In genomic region chr21:41712201-41712600, GRCh38 we compare ENCODE assay signal across 24 cellular contexts. TPM values are rescaled to one million over a fixed set of nuclear protein-coding genes. Genes with fewer than 3 reads are reported as not detected.
DNase-seq lines count a peak whose midpoint lies in the region; ATAC-seq and TF ChIP-seq lines count a peak whose summit lies in the region.
"Had no signal": no experiment of that assay in that cellular context is flagged by ENCODE, and none has a peak within 500 bp of the region (broad histone marks: within the 10 kb centered on the region; RNA-seq: fewer than 3 reads in every experiment).

No MANE protein-coding gene starts in this region.

- H2AFZ ChIP-seq in neural cell (ENCODE audit: low read depth, low read length) = peak overlapping the region; percentile 45

- H3K36me3 ChIP-seq in iPS-15b (ENCODE audit: control insufficient read depth, insufficient read depth, low read length) = no peaks in the 10 kb centered on the region
- H3K36me3 ChIP-seq in neural cell (ENCODE audit: insufficient read depth, low read length) = no peaks in the 10 kb centered on the region
- no peaks in the 10 kb centered on the region for H3K36me3 ChIP-seq in upper lobe of right lung
- no peaks in the 10 kb centered on the region for H3K36me3 ChIP-seq in right atrium auricular region
- H3K36me3 ChIP-seq: heart left ventricle, ovary had no signal

- 37% methylated on average over 18 of the region's 18 CpGs for WGBS in right cardiac atrium

- intact Hi-C loops in Right ventricle myocardium inferior (cut with DNase I) = no loop called here
- intact Hi-C loops in right cardiac atrium (cut with DNase I) = no loop called here
- intact Hi-C loops in upper lobe of right lung (cut with DNase I) = no loop called here

- H3K9me3 ChIP-seq in right cardiac atrium (ENCODE audit: control insufficient read depth, low read length) (no peaks in the 10 kb centered on the region), iPS-15b (ENCODE audit: control insufficient read depth, insufficient read depth, low read length) (no peaks in the 10 kb centered on the region), neural cell (ENCODE audit: low read length) (no peaks in the 10 kb centered on the region), upper lobe of right lung (no peaks in the 10 kb centered on the region), right atrium auricular region (no peaks in the 10 kb centered on the region)
- H3K9me3 ChIP-seq: heart left ventricle, mucosa of descending colon, ovary, testis had no signal

- DNase-seq in Right ventricle myocardium inferior (ENCODE audit: missing footprints) (peak; percentile 17), right cardiac atrium (no peak), upper lobe of right lung (peak; percentile 48), NCI-H2196 (lab: John Stamatoyannopoulos, UW; ENCODE audit: unreplicated experiment) (no peak), right atrium auricular region (ENCODE audit: low spot score) (no peak)
- DNase-seq: 8988T; activated CD4-positive, alpha-beta memory T cell treated with anti-CD3 and anti-CD28 coated beads for 36 hours; activated naive CD4-positive, alpha-beta T cell treated with anti-CD3 and anti-CD28 coated beads, Interleukin-2, amount 10 ng/mL, durations not matched to agents 7 days and 5 days; activated T-cell treated with anti-CD3 and anti-CD28 coated beads, Interleukin-2, amount 50 U/mL, for 4 hours; cerebellar nuclear complex; effector memory CD4-positive, alpha-beta T cell; heart left ventricle; NCI-H1694 treated with DMSO at 0.1 percent for 48 hours; ovary; stimulated activated CD8-positive, alpha-beta memory T cell treated with anti-CD3 and anti-CD28 coated beads, Interleukin-4, amount 100 ng/mL, for 48 hours; T-helper 1 cell; testis had no signal

- no peaks in the 10 kb centered on the region for H3K4me1 ChIP-seq in right cardiac atrium (ENCODE audit: control insufficient read depth, insufficient read depth, low read length)
- peaks cover 3% of the 10 kb centered on the region for H3K4me1 ChIP-seq in iPS-15b (ENCODE audit: control insufficient read depth, insufficient read depth, low read length)
- H3K4me1 ChIP-seq in upper lobe of right lung = no peaks in the 10 kb centered on the region
- no peaks in the 10 kb centered on the region for H3K4me1 ChIP-seq in right atrium auricular region
- H3K4me1 ChIP-seq: heart left ventricle, testis had no signal

- TF ChIP-seq EP300 in neural cell (conservative IDR thresholded peaks at IDR 0.05; ENCODE audit: poor library complexity, severe bottlenecking) = no peak

- no peak for TF ChIP-seq CTCF in neural cell (IDR thresholded peaks at IDR 0.05; ENCODE audit: poor library complexity, severe bottlenecking)
- no peak for TF ChIP-seq CTCF in upper lobe of right lung (IDR thresholded peaks at IDR 0.05)
- TF ChIP-seq CTCF in right atrium auricular region (IDR thresholded peaks at IDR 0.05) = no peak

- no peak for TF ChIP-seq RAD21 in neural cell (conservative IDR thresholded peaks at IDR 0.05)

- no peaks in the 10 kb centered on the region for H3F3A ChIP-seq in neural cell (ENCODE audit: insufficient read depth, low read length, poor library complexity, severe bottlenecking)

- H3K4me2 ChIP-seq in neural cell (ENCODE audit: low read length) = no peak overlapping the region

- H3K4me3 ChIP-seq in right cardiac atrium (ENCODE audit: low read length) = no peak overlapping the region
- peak overlapping the region; percentile 45 for H3K4me3 ChIP-seq in iPS-15b (ENCODE audit: low read depth, low read length)
- H3K4me3 ChIP-seq in neural cell (ENCODE audit: low read length) = peak overlapping the region; percentile 34
- H3K4me3 ChIP-seq in upper lobe of right lung = no peak overlapping the region
- no peak overlapping the region for H3K4me3 ChIP-seq in right atrium auricular region
- H3K4me3 ChIP-seq: heart left ventricle, mucosa of descending colon, ovary, skin epidermis, testis had no signal

- H3K9me2 ChIP-seq in neural cell (ENCODE audit: insufficient read depth, low read length) = no peaks in the 10 kb centered on the region

- H3K9ac ChIP-seq in iPS-15b (ENCODE audit: low read depth, low read length) (no peak overlapping the region), neural cell (ENCODE audit: low read length) (peak overlapping the region; percentile 47)

- H3K27me3 ChIP-seq in right cardiac atrium (ENCODE audit: control insufficient read depth, insufficient read depth) (no peaks in the 10 kb centered on the region), iPS-15b (ENCODE audit: control insufficient read depth, insufficient read depth, low read length) (peaks cover 8% of the 10 kb centered on the region), neural cell (ENCODE audit: insufficient read depth, low read depth, low read length) (no peaks in the 10 kb centered on the region), upper lobe of right lung (peaks cover 41% of the 10 kb centered on the region), right atrium auricular region (no peaks in the 10 kb centered on the region)
- H3K27me3 ChIP-seq: ovary, testis had no signal

- no peaks in the 10 kb centered on the region for H3K79me2 ChIP-seq in neural cell (replicated peaks; ENCODE audit: insufficient read depth, low read length)

- H4K20me1 ChIP-seq in neural cell (ENCODE audit: insufficient read depth) = no peaks in the 10 kb centered on the region

- H3K27ac ChIP-seq in right cardiac atrium (ENCODE audit: low read length) (no peak overlapping the region), neural cell (ENCODE audit: low read length) (no peak overlapping the region), upper lobe of right lung (no peak overlapping the region), right atrium auricular region (no peak overlapping the region)
- H3K27ac ChIP-seq: heart left ventricle, ovary, testis had no signal

- ATAC-seq in Right ventricle myocardium inferior (no peak), right cardiac atrium (no peak), upper lobe of right lung (no peak), GM18907 (IDR thresholded peaks at IDR 0.05; ENCODE audit: unreplicated experiment) (no peak)
- ATAC-seq: activated T-cell treated with anti-CD3 and anti-CD28 coated beads, Interleukin-2, amount 50 U/mL, for 4 hours; heart left ventricle; left lobe of liver had no signal

TF ChIP-seq in neural cell, 6 proteins besides CTCF, POLR2A, EP300 and RAD21:
- no peak for TF ChIP-seq TAF1 (IDR thresholded peaks at IDR 0.05; ENCODE audit: low read depth)
- no peak for TF ChIP-seq EZH2 (IDR thresholded peaks at IDR 0.05; ENCODE audit: borderline replicate concordance, insufficient read depth, low read length, poor library complexity, severe bottlenecking)
- TF ChIP-seq SMC3 (conservative IDR thresholded peaks at IDR 0.05; ENCODE audit: poor library complexity) = no peak
- TF ChIP-seq POLR2AphosphoS5 (IDR thresholded peaks at IDR 0.05) = no peak
- TF ChIP-seq, protein P1, sequence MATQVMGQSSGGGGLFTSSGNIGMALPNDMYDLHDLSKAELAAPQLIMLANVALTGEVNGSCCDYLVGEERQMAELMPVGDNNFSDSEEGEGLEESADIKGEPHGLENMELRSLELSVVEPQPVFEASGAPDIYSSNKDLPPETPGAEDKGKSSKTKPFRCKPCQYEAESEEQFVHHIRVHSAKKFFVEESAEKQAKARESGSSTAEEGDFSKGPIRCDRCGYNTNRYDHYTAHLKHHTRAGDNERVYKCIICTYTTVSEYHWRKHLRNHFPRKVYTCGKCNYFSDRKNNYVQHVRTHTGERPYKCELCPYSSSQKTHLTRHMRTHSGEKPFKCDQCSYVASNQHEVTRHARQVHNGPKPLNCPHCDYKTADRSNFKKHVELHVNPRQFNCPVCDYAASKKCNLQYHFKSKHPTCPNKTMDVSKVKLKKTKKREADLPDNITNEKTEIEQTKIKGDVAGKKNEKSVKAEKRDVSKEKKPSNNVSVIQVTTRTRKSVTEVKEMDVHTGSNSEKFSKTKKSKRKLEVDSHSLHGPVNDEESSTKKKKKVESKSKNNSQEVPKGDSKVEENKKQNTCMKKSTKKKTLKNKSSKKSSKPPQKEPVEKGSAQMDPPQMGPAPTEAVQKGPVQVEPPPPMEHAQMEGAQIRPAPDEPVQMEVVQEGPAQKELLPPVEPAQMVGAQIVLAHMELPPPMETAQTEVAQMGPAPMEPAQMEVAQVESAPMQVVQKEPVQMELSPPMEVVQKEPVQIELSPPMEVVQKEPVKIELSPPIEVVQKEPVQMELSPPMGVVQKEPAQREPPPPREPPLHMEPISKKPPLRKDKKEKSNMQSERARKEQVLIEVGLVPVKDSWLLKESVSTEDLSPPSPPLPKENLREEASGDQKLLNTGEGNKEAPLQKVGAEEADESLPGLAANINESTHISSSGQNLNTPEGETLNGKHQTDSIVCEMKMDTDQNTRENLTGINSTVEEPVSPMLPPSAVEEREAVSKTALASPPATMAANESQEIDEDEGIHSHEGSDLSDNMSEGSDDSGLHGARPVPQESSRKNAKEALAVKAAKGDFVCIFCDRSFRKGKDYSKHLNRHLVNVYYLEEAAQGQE (IDR thresholded peaks at IDR 0.05; ENCODE audit: borderline replicate concordance) = no peak
- TF ChIP-seq MXI1 (conservative IDR thresholded peaks at IDR 0.05; ENCODE audit: poor library complexity, severe bottlenecking) = no peak
TF ChIP-seq in neural cell: peak in this region for 0.

RNA-seq across cellular contexts. Expression of gene RIPK4, which starts 54.7 kb away (rescaled TPM):
- total RNA-seq in Right ventricle myocardium inferior (0.08 TPM), right cardiac atrium (1 to 10 TPM in 1 of 4 donors, under 1 TPM in 3; 0.86 to 1.2 (median 0.92) TPM), upper lobe of right lung (10.9 TPM), right atrium auricular region (1 to 10 TPM; 2.1 to 3.5 TPM)
- polyA plus RNA-seq in right cardiac atrium (0.70 TPM), neural cell (not detected in 2 replicates)
- 0.23 and 0.24 TPM in 2 replicates for polyA minus RNA-seq in neural cell
- polyA plus RNA-seq: fibroblast of lung had no signal

Comparison
In these comparisons a context has a peak if more than half of its experiments do, and no peak if none do; other contexts are left out.
1. DNase-seq: peak in Right ventricle myocardium inferior (single experiment) and upper lobe of right lung (single experiment); none in right cardiac atrium (0 of 3), NCI-H2196 (single experiment) and right atrium auricular region (single experiment).
2. H3K4me3 ChIP-seq: peak in iPS-15b (single experiment) and neural cell (single experiment); none in right cardiac atrium (single experiment), upper lobe of right lung (single experiment) and right atrium auricular region (0 of 2).